ENCODE assay signal across 3 cellular contexts in genomic region chr7:1692500-1693418, GRCh38.
TF ChIP-seq lines count a peak whose summit lies in the region.

No MANE protein-coding gene starts in this region.

TF ChIP-seq in SK-N-SH, 30 proteins besides CTCF, POLR2A, EP300 and RAD21:
- TF ChIP-seq USF1 (IDR thresholded peaks at IDR 0.05; ENCODE audit: borderline replicate concordance, low read depth) = no peak
- TF ChIP-seq ZBTB33 (IDR thresholded peaks at IDR 0.05; ENCODE audit: borderline replicate concordance, low read depth) = no peak
- TF ChIP-seq RXRA (IDR thresholded peaks at IDR 0.05; ENCODE audit: borderline replicate concordance, low read depth) = no peak
- TF ChIP-seq ELF1 (IDR thresholded peaks at IDR 0.05) = no peak
- TF ChIP-seq NRF1 (IDR thresholded peaks at IDR 0.05; ENCODE audit: low read depth, low read length) = no peak
- TF ChIP-seq MAX (IDR thresholded peaks at IDR 0.05; ENCODE audit: low read depth) = no peak
- TF ChIP-seq GABPA (IDR thresholded peaks at IDR 0.05; ENCODE audit: low read depth) = no peak
- TF ChIP-seq FOXJ3 (CRISPR knock-in tag; IDR thresholded peaks at IDR 0.05) = no peak
- TF ChIP-seq IRF3 (IDR thresholded peaks at IDR 0.05; ENCODE audit: low read depth, low read length) = no peak
- TF ChIP-seq RCOR1 (IDR thresholded peaks at IDR 0.05; ENCODE audit: low read length) = no peak
- TF ChIP-seq USF2 (IDR thresholded peaks at IDR 0.05; ENCODE audit: borderline replicate concordance, low read depth, low read length) = no peak
- no peak for TF ChIP-seq SMC3 (IDR thresholded peaks at IDR 0.05; ENCODE audit: low read depth, low read length)
- TF ChIP-seq TEAD4 (IDR thresholded peaks at IDR 0.05; ENCODE audit: borderline replicate concordance, insufficient read depth) = no peak
- no peak for TF ChIP-seq TAF1 (IDR thresholded peaks at IDR 0.05; ENCODE audit: borderline replicate concordance, low read depth, low read length)
- no peak for TF ChIP-seq CHD2 (IDR thresholded peaks at IDR 0.05; ENCODE audit: low read length, partially characterized antibody)
- TF ChIP-seq NFIC (IDR thresholded peaks at IDR 0.05; ENCODE audit: borderline replicate concordance) = no peak
- TF ChIP-seq SIN3A (IDR thresholded peaks at IDR 0.05; ENCODE audit: borderline replicate concordance, low read depth, low read length) = no peak
- no peak for TF ChIP-seq TCF12 (IDR thresholded peaks at IDR 0.05)
- no peak for TF ChIP-seq MXI1 (IDR thresholded peaks at IDR 0.05; ENCODE audit: low read depth, low read length)

TF ChIP-seq in SK-N-SH treated with all-trans-retinoic acid at 6 μM for 48 hours, 23 proteins besides CTCF, POLR2A, EP300 and RAD21 (continued from another document):
- TF ChIP-seq ZFP30 (CRISPR knock-in tag; IDR thresholded peaks at IDR 0.05) (no peak), ZC3H10 (CRISPR knock-in tag; IDR thresholded peaks at IDR 0.05) (no peak), POU6F1 (CRISPR knock-in tag; IDR thresholded peaks at IDR 0.05; ENCODE audit: borderline replicate concordance, low read depth) (no peak), ZFP3 (CRISPR knock-in tag; IDR thresholded peaks at IDR 0.05) (no peak), RARB (CRISPR knock-in tag; IDR thresholded peaks at IDR 0.05) (no peak), ZNF70 (CRISPR knock-in tag; IDR thresholded peaks at IDR 0.05) (no peak), ESRRG (CRISPR knock-in tag; IDR thresholded peaks at IDR 0.05) (no peak), ZNF8 (CRISPR knock-in tag; IDR thresholded peaks at IDR 0.05) (no peak), PATZ1 (CRISPR knock-in tag; IDR thresholded peaks at IDR 0.05; ENCODE audit: borderline replicate concordance) (no peak), CSRNP3 (CRISPR knock-in tag; IDR thresholded peaks at IDR 0.05) (no peak), ARNTL (CRISPR knock-in tag; IDR thresholded peaks at IDR 0.05; ENCODE audit: borderline replicate concordance, low read depth) (no peak), ZNF565 (CRISPR knock-in tag; conservative IDR thresholded peaks at IDR 0.05; ENCODE audit: low read depth) (no peak), GLIS3 (CRISPR knock-in tag; IDR thresholded peaks at IDR 0.05) (no peak)
TF ChIP-seq in SK-N-SH treated with all-trans-retinoic acid at 6 μM for 48 hours: peak in this region for 0.

TF ChIP-seq in HepG2, 621 proteins besides CTCF, POLR2A, EP300 and RAD21 (continued from another document):
- TF ChIP-seq ZNF768 (CRISPR knock-in tag; IDR thresholded peaks at IDR 0.05) = peak; percentile 82
- 0 out of 2 replicates have a peak, but pooled peaks have one; percentile 29 for TF ChIP-seq ZMYM3 (CRISPR knock-in tag; IDR thresholded peaks at IDR 0.05)
- TF ChIP-seq TMF1 (CRISPR knock-in tag; IDR thresholded peaks at IDR 0.05; ENCODE audit: low read depth) = no peak
- TF ChIP-seq LBX2 (CRISPR knock-in tag; IDR thresholded peaks at IDR 0.05; ENCODE audit: borderline replicate concordance) = no peak
- no peak for TF ChIP-seq MBNL3 (CRISPR knock-in tag; conservative IDR thresholded peaks at IDR 0.05)
- TF ChIP-seq ZFP82 (CRISPR knock-in tag; IDR thresholded peaks at IDR 0.05; ENCODE audit: borderline replicate concordance) = no peak
- TF ChIP-seq THRA (CRISPR knock-in tag; IDR thresholded peaks at IDR 0.05; ENCODE audit: borderline replicate concordance) = no peak
- peak; percentile 90 for TF ChIP-seq ZNF629 (CRISPR knock-in tag; conservative IDR thresholded peaks at IDR 0.05)
- TF ChIP-seq ADNP (CRISPR knock-in tag; IDR thresholded peaks at IDR 0.05) = 0 out of 2 replicates have a peak, but pooled peaks have one; percentile 26
TF ChIP-seq in HepG2: peak in this region for 4.
